ENCODE assay signal across 16 cellular contexts in the genomic region with DNA sequence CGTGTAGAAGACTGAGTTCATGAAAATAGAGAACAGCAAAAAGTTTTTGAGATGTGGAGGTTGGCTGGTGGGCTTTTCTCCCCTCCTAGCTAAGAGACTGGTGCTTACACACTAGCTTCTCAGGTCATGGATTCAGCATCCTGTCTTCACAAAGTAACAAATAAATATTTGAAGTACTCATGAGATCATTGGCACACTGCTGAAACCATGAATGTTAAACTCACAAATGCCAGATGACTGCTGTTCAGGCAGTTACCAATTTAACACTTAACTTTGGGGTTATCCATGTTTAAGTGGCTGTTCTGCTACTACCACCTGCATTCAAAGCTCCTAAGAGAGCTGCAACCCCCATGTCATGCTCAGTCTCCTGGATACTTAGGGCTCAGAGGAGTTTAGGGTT.
A peak's percentile ranks its signal among the peaks of the same experiment; 100 is the strongest.
DNase-seq lines count a peak whose midpoint lies in the region; ATAC-seq, FAIRE-seq and TF ChIP-seq lines count a peak whose summit lies in the region.
"Had no signal": no experiment of that assay in that cellular context is flagged by ENCODE, and none has a peak within 500 bp of the region (broad histone marks: within the 10 kb centered on the region; RNA-seq: fewer than 3 reads in every experiment).

No MANE protein-coding gene starts in this region.

- H2BK12ac ChIP-seq in mesenchymal stem cell (ENCODE audit: low read length in 2 of 2): peak overlapping the region; percentile 35 to 77

- H3K9me1 ChIP-seq in IMR-90 (ENCODE audit: insufficient read depth, low read length): no peaks in the 10 kb centered on the region

- no peak overlapping the region for H2AK9ac ChIP-seq in IMR-90 (replicated peaks; ENCODE audit: low read depth, low read length, poor library complexity)

- peak overlapping the region; percentile 41; the same call in 1 of the 2 replicates for H3K23ac ChIP-seq in IMR-90 (ENCODE audit: low read depth, low read length)
- H3K23ac ChIP-seq in mesenchymal stem cell (ENCODE audit: low read length in 2 of 2): no peak overlapping the region

- H4K20me1 ChIP-seq in IMR-90 (ENCODE audit: insufficient read depth, low read length): no peaks in the 10 kb centered on the region
- H4K20me1 ChIP-seq: BLaER1 treated with 17β-estradiol and CSF1 and Interleukin-3, amounts not matched to agents 10 nM and 100 nM had no signal

- TF ChIP-seq CTCF in IMR-90 (conservative IDR thresholded peaks at IDR 0.05; ENCODE audit: low read depth, low read length) (no peak), choroid plexus epithelial cell (conservative IDR thresholded peaks at IDR 0.05; ENCODE audit: low read depth, low read length) (no peak)

- H2BK5ac ChIP-seq in IMR-90 (ENCODE audit: low read depth, low read length, poor library complexity, severe bottlenecking) (peak overlapping the region; percentile 82), mesenchymal stem cell (ENCODE audit: low read depth, low read length, poor library complexity, severe bottlenecking) (no peak overlapping the region)

- no peak overlapping the region; the same call in 1 of the 2 replicates for H3K56ac ChIP-seq in IMR-90 (ENCODE audit: extremely low read depth, insufficient read depth, low read length)

- H4K8ac ChIP-seq in IMR-90 (ENCODE audit: low read depth in 2 of 2, low read length in 2 of 2) (peak overlapping the region; percentile 34 to 85; a peak in 3 of 4 replicates), mesenchymal stem cell (ENCODE audit: low read length) (peak overlapping the region; percentile 0)

- POLR2A ChIA-PET in IMR-90 (lab: Charles Lee; ENCODE audit: unreplicated experiment): interaction anchor here (0.5 kb wide), 1 partner anchor 253 kb away, joined by 15 read pairs; no protein-coding TSS in a partner anchor

- intact Hi-C loops in IMR-90 (cut with micrococcal nuclease): no loop called here

- TF ChIP-seq RAD21 in IMR-90 (IDR thresholded peaks at IDR 0.05; ENCODE audit: low read length): no peak

- H3K4ac ChIP-seq in IMR-90 (ENCODE audit: low read depth, low read length): peak overlapping the region; percentile 86
- peak overlapping the region in 1 of 2 experiments; percentile 94 for H3K4ac ChIP-seq in mesenchymal stem cell (ENCODE audit: low read depth in 1 of 2, low read length in 2 of 2)

- H3K36me3 ChIP-seq in IMR-90 (ENCODE audit: control insufficient read depth, insufficient read depth, low read length) (no peaks in the 10 kb centered on the region), mesenchymal stem cell (ENCODE audit: control insufficient read depth in 1 of 2, insufficient read depth in 2 of 2, low read depth in 1 of 2, low read length in 2 of 2) (no peaks in the 10 kb centered on the region)
- H3K36me3 ChIP-seq: BLaER1 treated with 17β-estradiol and CSF1 and Interleukin-3, amounts not matched to agents 10 nM and 100 nM had no signal

- H3K9ac ChIP-seq in IMR-90 (ENCODE audit: low read depth, low read length) (0 out of 2 replicates have a peak overlapping the region, but pooled peaks have one; percentile 49), mesenchymal stem cell (ENCODE audit: low read length) (no peak overlapping the region)
- H3K9ac ChIP-seq: BLaER1 treated with 17β-estradiol and CSF1 and Interleukin-3, amounts not matched to agents 10 nM and 100 nM had no signal

- peak overlapping the region; percentile 87 for H2BK120ac ChIP-seq in IMR-90 (ENCODE audit: low read depth, low read length)
- H2BK120ac ChIP-seq in mesenchymal stem cell (ENCODE audit: low read depth, low read length): no peak overlapping the region

- peak overlapping the region; percentile 100 for H3K18ac ChIP-seq in IMR-90 (ENCODE audit: low read depth, low read length)
- H3K18ac ChIP-seq in mesenchymal stem cell (ENCODE audit: low read depth in 1 of 2, low read length in 2 of 2): peak overlapping the region in 1 of 2 experiments; percentile 14

- peak overlapping the region; percentile 74 for H3K14ac ChIP-seq in IMR-90 (replicated peaks; ENCODE audit: low read depth, low read length)
- no peak overlapping the region for H3K14ac ChIP-seq in mesenchymal stem cell (ENCODE audit: low read length in 2 of 2)

- peak overlapping the region; percentile 82 for H2BK20ac ChIP-seq in IMR-90 (ENCODE audit: low read depth, low read length)

- dilution Hi-C loops in IMR-90 (cut with HindIII; ENCODE audit: low sequenced_read_pairs, unreplicated experiment): no loop called here

- no peak for TF ChIP-seq POLR2A in IMR-90 (IDR thresholded peaks at IDR 0.05; ENCODE audit: low read depth, low read length)

- peak overlapping the region; percentile 56; the same call in 1 of the 2 replicates for H3K4me2 ChIP-seq in IMR-90 (ENCODE audit: low read depth, low read length)
- no peak overlapping the region for H3K4me2 ChIP-seq in mesenchymal stem cell (ENCODE audit: low read length, poor library complexity, severe bottlenecking)
- H3K4me2 ChIP-seq: BLaER1 treated with 17β-estradiol and CSF1 and Interleukin-3, amounts not matched to agents 10 nM and 100 nM had no signal

- H3K9me3 ChIP-seq in IMR-90 (ENCODE audit: control insufficient read depth, insufficient read depth, low read length) (no peaks in the 10 kb centered on the region), mesenchymal stem cell (ENCODE audit: control insufficient read depth, low read length) (no peaks in the 10 kb centered on the region)
- H3K9me3 ChIP-seq: BLaER1 treated with 17β-estradiol and CSF1 and Interleukin-3, amounts not matched to agents 10 nM and 100 nM had no signal

- no peaks in the 10 kb centered on the region for H3K27me3 ChIP-seq in IMR-90 (ENCODE audit: control insufficient read depth, insufficient read depth, low read length)
- H3K27me3 ChIP-seq in mesenchymal stem cell (ENCODE audit: control insufficient read depth in 1 of 2, insufficient read depth in 1 of 2, low read length in 2 of 2): no peaks in the 10 kb centered on the region
- H3K27me3 ChIP-seq: BLaER1 treated with 17β-estradiol and CSF1 and Interleukin-3, amounts not matched to agents 10 nM and 100 nM had no signal

- peak overlapping the region; percentile 48; the same call in 1 of the 2 replicates for H2AK5ac ChIP-seq in IMR-90 (ENCODE audit: low read depth, low read length)
- no peak overlapping the region for H2AK5ac ChIP-seq in mesenchymal stem cell (ENCODE audit: low read length, severe bottlenecking)

- peak overlapping the region; percentile 66 for H2AFZ ChIP-seq in IMR-90 (replicated peaks; ENCODE audit: low read length, poor library complexity)
- no peak overlapping the region for H2AFZ ChIP-seq in mesenchymal stem cell (ENCODE audit: low read depth, low read length)

- H2BK15ac ChIP-seq in IMR-90 (ENCODE audit: low read depth, low read length) (peak overlapping the region; percentile 74), mesenchymal stem cell (ENCODE audit: low read depth, poor library complexity, severe bottlenecking) (no peak overlapping the region)

- in situ Hi-C loops in IMR-90 (cut with MboI; ENCODE audit: low sequenced_read_pairs): no loop called here

- no peak overlapping the region for H3K27ac ChIP-seq in IMR-90 (ENCODE audit: insufficient read depth, low read length)
- no peak overlapping the region for H3K27ac ChIP-seq in mesenchymal stem cell (ENCODE audit: low read length, poor library complexity, severe bottlenecking)
- H3K27ac ChIP-seq: BLaER1 treated with 17β-estradiol and CSF1 and Interleukin-3, amounts not matched to agents 10 nM and 100 nM had no signal

- H3K79me1 ChIP-seq in IMR-90 (ENCODE audit: low read depth in 1 of 2, low read length in 2 of 2) (no peaks in the 10 kb centered on the region), mesenchymal stem cell (replicated peaks; ENCODE audit: low read length, poor library complexity, severe bottlenecking) (no peaks in the 10 kb centered on the region)

- H4K91ac ChIP-seq in IMR-90 (ENCODE audit: insufficient read depth, low read depth, low read length) (peak overlapping the region; percentile 81), mesenchymal stem cell (ENCODE audit: low read length) (no peak overlapping the region)

- peaks cover 9% of the 10 kb centered on the region for H3K4me1 ChIP-seq in IMR-90 (ENCODE audit: control insufficient read depth, insufficient read depth, low read length)
- H3K4me1 ChIP-seq in mesenchymal stem cell (ENCODE audit: control insufficient read depth, insufficient read depth, low read depth, low read length): no peaks in the 10 kb centered on the region
- H3K4me1 ChIP-seq: BLaER1 treated with 17β-estradiol and CSF1 and Interleukin-3, amounts not matched to agents 10 nM and 100 nM had no signal

- FAIRE-seq in HTR-8/SVneo (lab: Jason Lieb, UNC): no peak
- FAIRE-seq: G401.6, GM12892, GM18507, H1, HepG2 had no signal

- BruUV-seq in IMR-90 (replicated peaks; lab: Mats Ljungman, UMichigan): no TSS peak

- peak overlapping the region; percentile 99 for H4K5ac ChIP-seq in IMR-90 (ENCODE audit: low read depth, low read length)

- no peak overlapping the region for H3K4me3 ChIP-seq in IMR-90 (ENCODE audit: insufficient read depth, low read depth, low read length)
- H3K4me3 ChIP-seq in choroid plexus epithelial cell (ENCODE audit: low read depth, low read length): no peak overlapping the region
- H3K4me3 ChIP-seq in mesenchymal stem cell (ENCODE audit: insufficient read depth in 1 of 2, low read depth in 1 of 2, low read length in 2 of 2): no peak overlapping the region
- H3K4me3 ChIP-seq: BLaER1 treated with 17β-estradiol and CSF1 and Interleukin-3, amounts not matched to agents 10 nM and 100 nM had no signal

- DNase-seq in DMS53 (lab: John Stamatoyannopoulos, UW) (peak; percentile 53), IMR-90 (peak; percentile 54), choroid plexus epithelial cell (ENCODE audit: low read depth) (peak; percentile 24), mesenchymal stem cell (peak; percentile 22), HTR-8/SVneo (ENCODE audit: insufficient read length, low spot score) (no peak)
- DNase-seq in stimulated activated CD4-positive, alpha-beta T cell treated with anti-CD3 and anti-CD28 coated beads, Interleukin-4, amount 100 ng/mL, for 1 hour: no peak
- DNase-seq: Calu3; CD8-positive, alpha-beta T cell; H9 had no signal

- no CpG with 5 or more reads among the region's 1 CpG for WGBS in IMR-90 (ENCODE audit: extremely low coverage in 2 of 2, insufficient read length in 1 of 2), 2 experiments
- no CpG with 5 or more reads among the region's 1 CpG for WGBS in mesenchymal stem cell

- CTCF ChIA-PET in IMR-90 (lab: Yijun Ruan, JAX): no interaction called here

- ATAC-seq in IMR-90 (ENCODE audit: low read depth) (peak; percentile 63), GM18909 (IDR thresholded peaks at IDR 0.05; ENCODE audit: poor library complexity, unreplicated experiment) (no peak)
- ATAC-seq: CD8-positive, alpha-beta T cell; HepG2 had no signal

TF ChIP-seq in IMR-90, 13 proteins besides CTCF, POLR2A, EP300 and RAD21 (continues in another document):
- TF ChIP-seq NFE2L2 (IDR thresholded peaks at IDR 0.05; ENCODE audit: low read depth, low read length): no peak
- no peak for TF ChIP-seq RFX5 (IDR thresholded peaks at IDR 0.05; ENCODE audit: low read depth, low read length)
- TF ChIP-seq SMC3 (IDR thresholded peaks at IDR 0.05; ENCODE audit: low read depth, low read length): no peak
- TF ChIP-seq BHLHE40 (IDR thresholded peaks at IDR 0.05; ENCODE audit: low read depth, low read length): no peak
- TF ChIP-seq MAZ (IDR thresholded peaks at IDR 0.05; ENCODE audit: borderline replicate concordance, low read depth, low read length): no peak

Comparison
In these comparisons a context has a peak if more than half of its experiments do, and no peak if none do; other contexts are left out.
1. DNase-seq: peak in DMS53 (single experiment), IMR-90 (single experiment), choroid plexus epithelial cell (single experiment) and mesenchymal stem cell (single experiment); none in HTR-8/SVneo (single experiment) and stimulated activated CD4-positive, alpha-beta T cell treated with anti-CD3 and anti-CD28 coated beads, Interleukin-4, amount 100 ng/mL, for 1 hour (single experiment).